29 cellular contexts compared by ENCODE assay signal in the genomic region with DNA sequence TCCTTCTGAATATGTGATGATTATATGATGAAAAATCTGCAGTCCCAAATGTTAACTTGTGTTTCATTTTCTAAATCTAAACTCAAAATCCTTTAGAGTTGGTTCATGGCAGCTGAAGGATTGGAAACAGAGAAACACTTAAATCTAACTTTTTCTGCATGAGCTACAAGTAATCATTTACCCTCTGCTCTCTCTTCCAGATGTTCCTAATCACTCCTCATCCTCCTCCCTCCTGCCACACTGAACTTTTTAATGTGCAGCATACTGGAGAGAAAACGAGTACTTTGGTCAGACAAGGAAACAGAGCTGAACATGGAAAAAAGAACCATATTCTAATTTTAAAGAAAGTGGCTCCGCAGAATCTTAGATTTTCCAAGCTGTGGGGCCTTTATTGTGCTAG.
"Had no signal": no experiment of that assay in that cellular context is flagged by ENCODE, and none has a peak within 500 bp of the region (broad histone marks: within the 10 kb centered on the region; RNA-seq: fewer than 3 reads in every experiment).

No MANE protein-coding gene starts in this region.

- H3K36me3 ChIP-seq: left lung, neutrophil, pancreas, prostate gland, sigmoid colon, upper lobe of left lung, WERI-Rb-1 had no signal

- DNase-seq: activated CD4-positive, alpha-beta memory T cell treated with anti-CD3 and anti-CD28 coated beads, Interleukin-2, amount 10 ng/mL, durations not matched to agents 7 days and 5 days; activated CD4-positive, alpha-beta T cell treated with anti-CD3 and anti-CD28 coated beads, Interleukin-2, amount 10 ng/mL, durations not matched to agents 7 days and 5 days; activated CD8-positive, alpha-beta memory T cell treated with anti-CD3 and anti-CD28 coated beads, Interleukin-2, amount 50 U/mL, for 48 hours; activated gamma-delta T cell treated with Interleukin-2 at 50 U/mL for 16 hours; activated naive CD4-positive, alpha-beta T cell treated with anti-CD3 and anti-CD28 coated beads, Interleukin-2, amount 50 U/mL, for 16 hours; activated T-cell treated with anti-CD3 and anti-CD28 coated beads, Interleukin-2, amount 50 U/mL, for 24 hours; amygdala; central memory CD4-positive, alpha-beta T cell; endodermal cell; kidney glomerular epithelial cell; left lung; nephron progenitor cell; pancreas; retina; sigmoid colon; small intestine; stimulated activated CD4-positive, alpha-beta T cell treated with anti-CD3 and anti-CD28 coated beads, Interleukin-4, amount 100 ng/mL, for 24 hours; stimulated activated CD8-positive, alpha-beta memory T cell treated with anti-CD3 and anti-CD28 coated beads, Interleukin-4, amount 100 ng/mL, for 48 hours; stimulated activated naive CD8-positive, alpha-beta T cell treated with anti-CD3 and anti-CD28 coated beads, Interleukin-15, amount 100 ng/mL, for 72 hours; substantia nigra; T1000; upper lobe of left lung; WERI-Rb-1 had no signal

- H3K4me1 ChIP-seq: left lung, pancreas, prostate gland, upper lobe of left lung had no signal

- FAIRE-seq: frontal cortex, pancreas, small intestine had no signal

- H3K27ac ChIP-seq: neutrophil, pancreas, prostate gland, sigmoid colon, upper lobe of left lung, WERI-Rb-1 had no signal

- ATAC-seq: activated CD4-positive, CD25-positive, alpha-beta regulatory T cell treated with anti-CD3 and anti-CD28 coated beads, Interleukin-2, amount 50 U/mL, for 24 hours; activated T-helper 17 cell treated with anti-CD3 and anti-CD28 coated beads, Interleukin-2, amount 50 U/mL, for 72 hours; left lung; pancreas; stimulated activated memory B cell treated with anti-CD40 and anti-IgM and Interleukin-4, amounts not matched to agents 10 μg/mL and 1 μg/mL and 100 μg/mL, for 72 hours; stimulated activated naive CD8-positive, alpha-beta T cell treated with anti-CD3 and anti-CD28 coated beads, Interleukin-15, amount 100 ng/mL, for 72 hours had no signal

- H3K4me3 ChIP-seq: left lung, pancreas, prostate gland, sigmoid colon, upper lobe of left lung had no signal

- H3K27me3 ChIP-seq: left lung, neutrophil, pancreas, sigmoid colon, upper lobe of left lung had no signal

- H3K9me3 ChIP-seq: neutrophil, pancreas, prostate gland, sigmoid colon, upper lobe of left lung had no signal
